ENCODE assay signal across 9 cellular contexts in the genomic region with DNA sequence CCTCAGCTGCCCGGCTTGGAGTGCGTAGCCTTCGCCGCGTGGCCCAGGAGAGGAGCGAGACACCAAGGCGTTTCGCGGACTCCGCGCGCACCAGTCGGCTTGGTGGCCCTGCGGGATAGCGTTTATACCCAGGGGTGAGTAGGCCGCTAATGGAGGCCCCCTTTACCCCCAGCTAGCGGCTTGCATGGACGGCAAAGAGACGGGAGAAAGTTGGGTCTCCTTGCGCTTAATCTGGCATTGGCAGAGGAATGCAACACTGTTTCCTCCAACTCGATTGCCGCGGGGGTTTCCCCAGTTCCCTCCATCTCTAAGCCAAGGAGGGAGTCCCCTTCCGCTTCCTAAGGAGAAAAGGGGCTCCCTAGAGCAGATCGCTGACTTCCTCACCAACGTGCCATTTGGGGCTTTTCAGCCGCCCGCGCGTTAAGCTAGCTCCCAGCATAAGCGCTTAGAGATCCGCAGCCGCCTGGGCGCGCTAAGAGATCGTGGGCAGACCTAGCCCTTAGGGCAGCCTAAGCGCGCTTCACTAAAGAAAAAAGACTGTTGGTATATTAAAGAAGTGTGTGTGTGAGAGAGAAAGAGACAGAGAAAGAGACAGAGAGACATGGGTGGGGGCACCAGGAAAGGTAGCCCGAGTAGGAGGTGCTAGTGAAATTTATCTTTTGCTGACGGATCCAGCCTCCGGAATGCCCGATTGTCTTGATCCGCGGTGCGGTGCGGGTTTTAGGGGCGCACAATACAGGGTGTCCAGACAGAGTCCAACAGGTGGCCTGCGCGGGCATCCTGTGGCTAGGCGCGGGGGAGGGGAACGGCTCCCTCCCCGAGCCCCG.
DNase-seq lines count a peak whose midpoint lies in the region; ATAC-seq, FAIRE-seq and TF ChIP-seq lines count a peak whose summit lies in the region.
"Had no signal": no experiment of that assay in that cellular context is flagged by ENCODE, and none has a peak within 500 bp of the region (broad histone marks: within the 10 kb centered on the region; RNA-seq: fewer than 3 reads in every experiment).

No MANE protein-coding gene starts in this region.

- H3K27me3 Mint-ChIP-seq in stimulated activated naive CD8-positive, alpha-beta T cell treated with anti-CD3 and anti-CD28 coated beads, Interleukin-15, amount 100 ng/mL, for 72 hours, result peaks cover 70% of the 10 kb centered on the region

- peak overlapping the region; percentile 44 to 69 (median 57) for H3K4me3 ChIP-seq in H1 (ENCODE audit: extremely low read depth in 1 of 4, insufficient read depth in 2 of 4, low read depth in 3 of 4, low read length in 4 of 4)
- H3K4me3 ChIP-seq in muscle layer of colon (ENCODE audit: low read depth in 1 of 2, low read length in 2 of 2), result peak overlapping the region; percentile 47 to 50

- peak overlapping the region; percentile 71; the same call in 1 of the 2 replicates for H2AFZ ChIP-seq in H1 (ENCODE audit: low read length)

- H3K27ac Mint-ChIP-seq in stimulated activated naive CD8-positive, alpha-beta T cell treated with anti-CD3 and anti-CD28 coated beads, Interleukin-15, amount 100 ng/mL, for 72 hours, result no peak overlapping the region

- peak overlapping the region; percentile 89 to 98 for H3K4me2 ChIP-seq in H1 (ENCODE audit: insufficient read depth in 1 of 2, low read depth in 2 of 2, low read length in 2 of 2)

- no peak for TF ChIP-seq POLR2A in H1 (IDR thresholded peaks at IDR 0.05; ENCODE audit: control extremely low read depth in 1 of 2, low read depth in 2 of 2, low read length in 2 of 2)

- peak; percentile 14 for ATAC-seq in stimulated activated naive CD8-positive, alpha-beta T cell treated with anti-CD3 and anti-CD28 coated beads, Interleukin-15, Interleukin-2, amounts not matched to agents 100 U/mL and 50 U/mL, for 24 hours
- no peak for ATAC-seq in stimulated activated naive CD8-positive, alpha-beta T cell treated with anti-CD3 and anti-CD28 coated beads, Interleukin-15, amount 100 ng/mL, for 72 hours
- ATAC-seq in HG03139 (IDR thresholded peaks at IDR 0.05; ENCODE audit: unreplicated experiment), result no peak

- H3K23ac ChIP-seq in H1 (ENCODE audit: insufficient read length), result no peak overlapping the region

- no peak overlapping the region for H2BK5ac ChIP-seq in H1 (ENCODE audit: low read depth, low read length)

- H3K79me2 ChIP-seq in H1 (ENCODE audit: control insufficient read depth in 1 of 2, insufficient read depth in 2 of 2, low read length in 2 of 2), result no peaks in the 10 kb centered on the region

- no peak overlapping the region for H3K18ac ChIP-seq in H1 (ENCODE audit: extremely low read depth, low read length)

- H4K5ac ChIP-seq in H1 (ENCODE audit: insufficient read length, low read depth, low read length), result no peak overlapping the region

- no peak overlapping the region for H2AK5ac ChIP-seq in H1 (ENCODE audit: low read depth, low read length)

- peaks cover 17% of the 10 kb centered on the region; the same call in 1 of the 2 replicates for H3K23me2 ChIP-seq in H1 (ENCODE audit: low read depth, low read length)

- H2BK120ac ChIP-seq in H1 (replicated peaks; ENCODE audit: low read depth, low read length), result no peak overlapping the region

- CTCF ChIA-PET in H1 (lab: Charles Lee; ENCODE audit: partially characterized antibody), result interaction anchor here (0.6 to 1.9 kb wide), 7 partner anchors 9 to 1739 kb away, joined by 3 to 6 read pairs (median 3); no protein-coding TSS in a partner anchor

- H3K14ac ChIP-seq in H1 (ENCODE audit: insufficient read length), result no peak overlapping the region

- H2BK12ac ChIP-seq in H1 (ENCODE audit: low read depth, low read length), result no peak overlapping the region

- no peaks in the 10 kb centered on the region for H3K9me3 ChIP-seq in H1 (ENCODE audit: insufficient read depth in 2 of 2, low read depth in 1 of 2, low read length in 1 of 2)
- no peaks in the 10 kb centered on the region for H3K9me3 ChIP-seq in muscle layer of colon (ENCODE audit: low read length)

- no peak for FAIRE-seq in H1 (lab: Jason Lieb, UNC)
- FAIRE-seq in HTR-8/SVneo (lab: Jason Lieb, UNC), result no peak
- FAIRE-seq: TTC549 had no signal

- H3K27me3 ChIP-seq in H1 (replicated peaks in 1 of 4; ENCODE audit: control insufficient read depth in 3 of 4, extremely low read depth in 1 of 4, insufficient read depth in 3 of 4, low read length in 3 of 4) (peaks cover 38 to 77% (median 64%) of the 10 kb centered on the region in 4 experiments), muscle layer of colon (ENCODE audit: control insufficient read depth in 1 of 2, insufficient read depth in 2 of 2, low read length in 2 of 2) (peaks cover 28 to 41% of the 10 kb centered on the region in 2 donors)

- H3K9ac ChIP-seq in H1 (replicated peaks in 1 of 4; ENCODE audit: extremely low read depth in 1 of 4, low read depth in 3 of 4, low read length in 3 of 4), result no peak overlapping the region
- no peak overlapping the region for H3K9ac ChIP-seq in muscle layer of colon (ENCODE audit: low read length)

- H3K36me3 ChIP-seq in H1 (ENCODE audit: control insufficient read depth in 2 of 4, insufficient read depth in 4 of 4, low read length in 3 of 4) (no peaks in the 10 kb centered on the region), muscle layer of colon (ENCODE audit: insufficient read depth, low read length) (no peaks in the 10 kb centered on the region)

- no peak overlapping the region for H3K27ac ChIP-seq in H1 (ENCODE audit: low read depth, low read length)
- H3K27ac ChIP-seq in muscle layer of colon (ENCODE audit: low read depth, low read length), result no peak overlapping the region

- POLR2A ChIA-PET in H1 (lab: Charles Lee; ENCODE audit: partially characterized antibody), result no interaction called here

- H3K56ac ChIP-seq in H1 (replicated peaks; ENCODE audit: insufficient read length, low read depth, low read length), result no peak overlapping the region

- H3K4me1 Mint-ChIP-seq in stimulated activated naive CD8-positive, alpha-beta T cell treated with anti-CD3 and anti-CD28 coated beads, Interleukin-15, amount 100 ng/mL, for 72 hours, result no peaks in the 10 kb centered on the region

- H4K91ac ChIP-seq in H1 (replicated peaks; ENCODE audit: insufficient read length, low read length), result no peak overlapping the region

- H4K8ac ChIP-seq in H1 (ENCODE audit: extremely low read depth, insufficient read depth, low read length), result no peak overlapping the region

- no peak overlapping the region for H3K4ac ChIP-seq in H1 (replicated peaks; ENCODE audit: insufficient read length, low read depth, low read length)

- H3K4me3 Mint-ChIP-seq in stimulated activated naive CD8-positive, alpha-beta T cell treated with anti-CD3 and anti-CD28 coated beads, Interleukin-15, amount 100 ng/mL, for 72 hours, result no peak overlapping the region

- peaks cover 0 to 10% (median 2%) of the 10 kb centered on the region in 4 experiments; a peak in 5 of 7 replicates for H3K4me1 ChIP-seq in H1 (replicated peaks in 1 of 4; ENCODE audit: control insufficient read depth in 3 of 4, insufficient read depth in 4 of 4, low read length in 3 of 4)
- H3K4me1 ChIP-seq in muscle layer of colon (ENCODE audit: insufficient read depth, low read length), result peaks cover 11% of the 10 kb centered on the region

- 1% methylated on average over 42 of the region's 54 CpGs; no CpG with 5 or more reads in 1 of the 2 experiments for WGBS in H1 (ENCODE audit: extremely low coverage in 1 of 2, insufficient coverage in 1 of 2, insufficient read length in 1 of 2, insufficient replicate concordance in 2 of 2, low coverage in 1 of 2, low lambda C conversion rate in 2 of 2, missing lambda C conversion rate in 1 of 2), 2 experiments

- TF ChIP-seq EP300 in H1 (IDR thresholded peaks at IDR 0.05; ENCODE audit: borderline replicate concordance in 1 of 2, low read depth in 2 of 2, low read length in 2 of 2), result no peak

- TF ChIP-seq CTCF in H1 (IDR thresholded peaks at IDR 0.05; ENCODE audit: control extremely low read depth in 1 of 3, insufficient read depth in 1 of 3, low read depth in 1 of 3, low read length in 3 of 3), result no peak

- no peak overlapping the region for H2BK15ac ChIP-seq in H1 (ENCODE audit: low read length)

- H4K20me1 ChIP-seq in H1 (replicated peaks in 1 of 2; ENCODE audit: control insufficient read depth in 1 of 2, insufficient read depth in 2 of 2, low read length in 2 of 2), result peaks cover 2 to 4% of the 10 kb centered on the region in 2 experiments

- no peak for DNase-seq in stimulated activated naive CD8-positive, alpha-beta T cell treated with anti-CD3 and anti-CD28 coated beads, Interleukin-15, Interleukin-2, amounts not matched to agents 100 U/mL and 50 U/mL, for 24 hours
- DNase-seq in stimulated activated naive CD8-positive, alpha-beta T cell treated with anti-CD3 and anti-CD28 coated beads, Interleukin-15, amount 100 ng/mL, for 72 hours, result no peak
- DNase-seq in H1 (ENCODE audit: low read depth in 1 of 2, low spot score in 2 of 2), result peak in 1 of 2 experiments; percentile 75
- DNase-seq in ureter (ENCODE audit: low spot score), result no peak
- no peak for DNase-seq in SW 1271 (lab: John Stamatoyannopoulos, UW)
- no peak for DNase-seq in HTR-8/SVneo (ENCODE audit: insufficient read length, low spot score)

- H2BK20ac ChIP-seq in H1 (ENCODE audit: low read length), result no peak overlapping the region

- H3K9me3 Mint-ChIP-seq in stimulated activated naive CD8-positive, alpha-beta T cell treated with anti-CD3 and anti-CD28 coated beads, Interleukin-15, amount 100 ng/mL, for 72 hours, result no peaks in the 10 kb centered on the region

- no peaks in the 10 kb centered on the region for H3K79me1 ChIP-seq in H1 (ENCODE audit: low read depth, low read length)

- peak; percentile 25 to 41; a peak in 1 of 4 replicates for TF ChIP-seq RAD21 in H1 (IDR thresholded peaks at IDR 0.05 in 1 of 2, conservative IDR thresholded peaks at IDR 0.05 in 1 of 2; ENCODE audit: low read depth in 2 of 2, low read length in 2 of 2)

TF ChIP-seq in H1, 55 proteins besides CTCF, POLR2A, EP300 and RAD21 (continues in another document):
- TF ChIP-seq TAF7 (optimal IDR thresholded peaks at IDR 0.05; ENCODE audit: borderline replicate concordance, low read depth, low read length) (no peak), TCF12 (IDR thresholded peaks at IDR 0.05; ENCODE audit: low read depth, low read length) (no peak), RNF2 (IDR thresholded peaks at IDR 0.05; ENCODE audit: borderline replicate concordance, low read depth, low read length, missing control alignments, poor library complexity, severe bottlenecking) (peak; percentile 56), HDAC6 (IDR thresholded peaks at IDR 0.05; ENCODE audit: low read depth, low read length) (no peak), SP4 (IDR thresholded peaks at IDR 0.05; ENCODE audit: low read length) (no peak), TEAD4 (IDR thresholded peaks at IDR 0.05; ENCODE audit: low read depth, low read length) (no peak)
- TF ChIP-seq, protein P1, sequence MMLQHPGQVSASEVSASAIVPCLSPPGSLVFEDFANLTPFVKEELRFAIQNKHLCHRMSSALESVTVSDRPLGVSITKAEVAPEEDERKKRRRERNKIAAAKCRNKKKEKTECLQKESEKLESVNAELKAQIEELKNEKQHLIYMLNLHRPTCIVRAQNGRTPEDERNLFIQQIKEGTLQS (IDR thresholded peaks at IDR 0.05; ENCODE audit: insufficient read depth, low read depth, low read length), result no peak
- TF ChIP-seq, protein P2, sequence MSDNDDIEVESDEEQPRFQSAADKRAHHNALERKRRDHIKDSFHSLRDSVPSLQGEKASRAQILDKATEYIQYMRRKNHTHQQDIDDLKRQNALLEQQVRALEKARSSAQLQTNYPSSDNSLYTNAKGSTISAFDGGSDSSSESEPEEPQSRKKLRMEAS (IDR thresholded peaks at IDR 0.05), result peak; percentile 53
